19 cellular contexts compared by ENCODE assay signal in genomic region chr10:132393695-132394181, GRCh38. TPM values are rescaled to one million over a fixed set of nuclear protein-coding genes. Genes with fewer than 3 reads are reported as not detected.
DNase-seq lines count a peak whose midpoint lies in the region; ATAC-seq and TF ChIP-seq lines count a peak whose summit lies in the region.
"Had no signal": no experiment of that assay in that cellular context is flagged by ENCODE, and none has a peak within 500 bp of the region (broad histone marks: within the 10 kb centered on the region; RNA-seq: fewer than 3 reads in every experiment).

No MANE protein-coding gene starts in this region.

- H3K4me1 ChIP-seq in mammary epithelial cell (ENCODE audit: insufficient read depth, low read length), result peaks cover 26% of the 10 kb centered on the region
- peaks cover 4 to 59% (median 49%) of the 10 kb centered on the region in 5 donors for H3K4me1 ChIP-seq in subcutaneous abdominal adipose tissue (ENCODE audit: control insufficient read depth in 5 of 5, insufficient read depth in 5 of 5, low read length in 5 of 5)

- peak overlapping the region; percentile 31 for H3K27ac Mint-ChIP-seq in MCF 10A (ENCODE audit: low read depth, unreplicated experiment)
- peak overlapping the region; percentile 55 to 81 for H3K27ac Mint-ChIP-seq in T-cell
- H3K27ac Mint-ChIP-seq in naive B cell, result peak overlapping the region in 4 of 6 donors; percentile 79 to 95 (median 83)
- H3K27ac Mint-ChIP-seq in CD14-positive monocyte, result peak overlapping the region in 2 of 7 donors; percentile 2 to 71
- H3K27ac Mint-ChIP-seq: activated CD4-positive, alpha-beta T cell treated with anti-CD3 and anti-CD28 coated beads for 36 hours; stimulated activated naive CD8-positive, alpha-beta T cell treated with anti-CD3 and anti-CD28 coated beads, Interleukin-15, Interleukin-2, amounts not matched to agents 100 ng/mL and 50 ng/mL, for 24 hours had no signal

- H3K4me1 Mint-ChIP-seq in MCF 10A (ENCODE audit: insufficient read depth, unreplicated experiment) (peaks cover 11% of the 10 kb centered on the region), T-cell (peaks cover 5 to 12% (median 8%) of the 10 kb centered on the region in 3 donors), naive B cell (peaks cover 36 to 48% (median 43%) of the 10 kb centered on the region in 3 donors), CD14-positive monocyte (peaks cover 39% of the 10 kb centered on the region)

- no peaks in the 10 kb centered on the region for H3K9me3 ChIP-seq in mammary epithelial cell (replicated peaks; ENCODE audit: insufficient read depth, low read length)
- H3K9me3 ChIP-seq in subcutaneous abdominal adipose tissue (ENCODE audit: control insufficient read depth in 5 of 5, low read length in 5 of 5), result no peaks in the 10 kb centered on the region
- H3K9me3 ChIP-seq: heart left ventricle had no signal

- H3K9ac ChIP-seq in mammary epithelial cell (ENCODE audit: insufficient read depth, low read length) (no peak overlapping the region), subcutaneous abdominal adipose tissue (ENCODE audit: low read length in 5 of 5) (peak overlapping the region in 1 of 5 donors; percentile 21)

- TF ChIP-seq CTCF in MCF 10A (IDR thresholded peaks at IDR 0.05; ENCODE audit: unreplicated experiment), result no peak
- TF ChIP-seq CTCF in mammary epithelial cell (conservative IDR thresholded peaks at IDR 0.05 in 1 of 2, IDR thresholded peaks at IDR 0.05 in 1 of 2; ENCODE audit: extremely low read depth in 1 of 2, insufficient read depth in 1 of 2, low read depth in 1 of 2, low read length in 2 of 2), result no peak
- no peak for TF ChIP-seq CTCF in CD14-positive monocyte (IDR thresholded peaks at IDR 0.05)

- in situ Hi-C loops in mammary epithelial cell (cut with MboI; ENCODE audit: low sequenced_read_pairs in 2 of 2), result loop anchor here in 1 of 2 donors (5.0 kb wide), 1 partner anchor 59 kb away; no protein-coding TSS in a partner anchor

- WGBS in mammary epithelial cell (ENCODE audit: low coverage, missing lambda C conversion rate), result 84% methylated on average over 5 of the region's 9 CpGs

- no peak for DNase-seq in MCF 10A (ENCODE audit: unreplicated experiment)
- no peak for DNase-seq in mammary epithelial cell
- DNase-seq in T-cell, result no peak
- DNase-seq in naive B cell, result no peak
- no peak for DNase-seq in NCI-H1092 (lab: John Stamatoyannopoulos, UW)
- DNase-seq in CD14-positive monocyte (ENCODE audit: low spot score), result no peak
- DNase-seq: activated CD4-positive, alpha-beta T cell treated with anti-CD3 and anti-CD28 coated beads for 36 hours; C1 segment of cervical spinal cord; GF-D8; NCI-H1436; NCI-H2171; NCI-H526; stimulated activated CD4-positive, alpha-beta T cell treated with anti-CD3 and anti-CD28 coated beads, Interleukin-2, amount 100 ng/mL, for 24 hours; SW 1271 had no signal

- H3K27ac ChIP-seq in mammary epithelial cell (ENCODE audit: insufficient read depth, low read depth, low read length) (no peak overlapping the region), subcutaneous abdominal adipose tissue (ENCODE audit: low read depth, low read length) (peak overlapping the region; percentile 92)

- H3K9me3 Mint-ChIP-seq in MCF 10A (ENCODE audit: unreplicated experiment) (peaks cover 12% of the 10 kb centered on the region), T-cell (peaks cover 0 to 8% (median 0%) of the 10 kb centered on the region in 3 donors), naive B cell (peaks cover 0 to 9% (median 0%) of the 10 kb centered on the region in 7 donors), CD14-positive monocyte (peaks cover 0 to 7% (median 0%) of the 10 kb centered on the region in 7 donors)

- H3K36me3 ChIP-seq in mammary epithelial cell (ENCODE audit: insufficient read depth, low read length), result no peaks in the 10 kb centered on the region
- no peaks in the 10 kb centered on the region for H3K36me3 ChIP-seq in subcutaneous abdominal adipose tissue (ENCODE audit: control insufficient read depth in 5 of 5, insufficient read depth in 5 of 5, low read length in 5 of 5)
- H3K36me3 ChIP-seq: heart left ventricle had no signal

- no peaks in the 10 kb centered on the region for H3K27me3 ChIP-seq in mammary epithelial cell (ENCODE audit: insufficient read depth, low read length)
- H3K27me3 ChIP-seq in subcutaneous abdominal adipose tissue (ENCODE audit: control insufficient read depth in 5 of 5, insufficient read depth in 4 of 5, low read length in 5 of 5), result no peaks in the 10 kb centered on the region

- H3K27me3 Mint-ChIP-seq in MCF 10A (ENCODE audit: insufficient read depth, unreplicated experiment), result no peaks in the 10 kb centered on the region
- no peaks in the 10 kb centered on the region for H3K27me3 Mint-ChIP-seq in T-cell
- no peaks in the 10 kb centered on the region for H3K27me3 Mint-ChIP-seq in naive B cell
- H3K27me3 Mint-ChIP-seq in CD14-positive monocyte (ENCODE audit: low read depth in 3 of 3), result peaks cover 5 to 21% (median 12%) of the 10 kb centered on the region in 3 donors
- H3K27me3 Mint-ChIP-seq: activated CD4-positive, alpha-beta T cell treated with anti-CD3 and anti-CD28 coated beads for 36 hours; stimulated activated naive CD8-positive, alpha-beta T cell treated with anti-CD3 and anti-CD28 coated beads, Interleukin-15, Interleukin-2, amounts not matched to agents 100 ng/mL and 50 ng/mL, for 24 hours had no signal

- BruUV-seq in MCF 10A (replicated peaks; lab: Mats Ljungman, UMichigan) (no TSS peak), mammary epithelial cell (replicated peaks; lab: Mats Ljungman, UMichigan) (no TSS peak)

- H3K36me3 Mint-ChIP-seq in MCF 10A (ENCODE audit: insufficient read depth, unreplicated experiment) (no peaks in the 10 kb centered on the region), T-cell (no peaks in the 10 kb centered on the region), naive B cell (no peaks in the 10 kb centered on the region), CD14-positive monocyte (peaks cover 0 to 2% of the 10 kb centered on the region in 2 donors)

- H3K4me3 Mint-ChIP-seq in MCF 10A (ENCODE audit: unreplicated experiment), result no peak overlapping the region
- H3K4me3 Mint-ChIP-seq in T-cell, result no peak overlapping the region
- H3K4me3 Mint-ChIP-seq in naive B cell, result peak overlapping the region in 6 of 8 donors; percentile 36 to 79 (median 50)
- H3K4me3 Mint-ChIP-seq in CD14-positive monocyte, result no peak overlapping the region
- H3K4me3 Mint-ChIP-seq: activated CD4-positive, alpha-beta T cell treated with anti-CD3 and anti-CD28 coated beads for 36 hours; stimulated activated naive CD8-positive, alpha-beta T cell treated with anti-CD3 and anti-CD28 coated beads, Interleukin-15, Interleukin-2, amounts not matched to agents 100 ng/mL and 50 ng/mL, for 24 hours had no signal

- H3K4me2 ChIP-seq in mammary epithelial cell (ENCODE audit: insufficient read depth, low read depth, low read length), result no peak overlapping the region

- dilution Hi-C loops in mammary epithelial cell (cut with HindIII; ENCODE audit: low sequenced_read_pairs), result loop anchor here (5.0 kb wide), 3 partner anchors 69 to 109 kb away; no protein-coding TSS in a partner anchor

- peaks cover 7% of the 10 kb centered on the region for H3K79me2 ChIP-seq in mammary epithelial cell (ENCODE audit: insufficient read depth, low read length)

- no peak overlapping the region for H2AFZ ChIP-seq in mammary epithelial cell (ENCODE audit: low read depth, low read length)

- POLR2A ChIA-PET in MCF 10A (lab: Yijun Ruan, JAX) (no interaction called here), T-cell (lab: Charles Lee) (no interaction called here)

- no peak for ATAC-seq in T-cell (replicated peaks in 1 of 4)
- ATAC-seq in naive B cell (ENCODE audit: low read depth in 2 of 2), result no peak
- no peak for ATAC-seq in HG02973 (IDR thresholded peaks at IDR 0.05; ENCODE audit: unreplicated experiment)
- ATAC-seq: activated CD4-positive, alpha-beta T cell treated with anti-CD3 and anti-CD28 coated beads for 36 hours; heart left ventricle; HepG2 had no signal

- H3K4me3 ChIP-seq in mammary epithelial cell (replicated peaks in 1 of 3; ENCODE audit: insufficient read depth in 1 of 3, low read depth in 2 of 3, low read length in 3 of 3) (no peak overlapping the region), subcutaneous abdominal adipose tissue (ENCODE audit: low read depth in 1 of 5, low read length in 5 of 5) (no peak overlapping the region)
- H3K4me3 ChIP-seq: heart left ventricle had no signal

- CTCF ChIA-PET in MCF 10A (lab: Yijun Ruan, JAX), result interaction anchor here (1.2 to 1.3 kb wide), 2 partner anchors 61 to 65 kb away, joined by 5 read pairs; no protein-coding TSS in a partner anchor
- CTCF ChIA-PET in mammary epithelial cell (lab: Charles Lee; ENCODE audit: low non-redundant PET), result no interaction called here
- CTCF ChIA-PET in T-cell (lab: Charles Lee), result no interaction called here

- no peaks in the 10 kb centered on the region for H4K20me1 ChIP-seq in mammary epithelial cell (ENCODE audit: insufficient read depth, low read length)

- intact Hi-C loops in MCF 10A (cut with micrococcal nuclease), result no loop called here
- intact Hi-C loops in mammary epithelial cell (cut with micrococcal nuclease), result loop anchor here (5.0 kb wide), 1 partner anchor 144 kb away; the partner anchor contains the start of gene INPP5A
- intact Hi-C loops in CD14-positive monocyte (cut with micrococcal nuclease), result loop anchor here in 1 of 2 donors (5.0 to 10.0 kb wide), 3 partner anchors 39 to 241 kb away; no protein-coding TSS in a partner anchor

RNA-seq across cellular contexts. Expression of gene PWWP2B, which starts 3.3 kb away (rescaled TPM):
- 10.0 and 13.0 TPM in 2 replicates for total RNA-seq in MCF 10A (2022)
- 10 to 100 TPM; 10.7 to 12.3 TPM for total RNA-seq in mammary epithelial cell
- 4.3 TPM for polyA plus RNA-seq in mammary epithelial cell
- polyA minus RNA-seq in mammary epithelial cell, result 2.8 TPM
- total RNA-seq in T-cell, result 10 to 100 TPM; 11.5 to 15.3 (median 13.6) TPM
- 10 to 100 TPM in 1 of 6 donors, 1 to 10 TPM in 5; 3.3 to 10.3 (median 6.2) TPM for polyA plus RNA-seq in naive B cell (ENCODE audit: low read depth in 6 of 6)
- polyA plus RNA-seq in CD14-positive monocyte, result 1 to 10 TPM; 2.4 to 2.7 TPM

Comparison
In these comparisons a context has a peak if more than half of its experiments do, and no peak if none do; other contexts are left out.
1. H3K4me3 Mint-ChIP-seq: peak in naive B cell (6 of 8); none in MCF 10A (single experiment), T-cell (0 of 3) and CD14-positive monocyte (0 of 2).